Comparison of ENCODE assay signal across 1 cellular context in genomic region chr2:118834901-118835738, GRCh38.
TF ChIP-seq lines count a peak whose summit lies in the region.

No MANE protein-coding gene starts in this region.

TF ChIP-seq in SK-N-SH treated with all-trans-retinoic acid at 6 μM for 48 hours, 23 proteins besides CTCF, POLR2A, EP300 and RAD21 (continued from another document):
- TF ChIP-seq CREB5 (CRISPR knock-in tag; IDR thresholded peaks at IDR 0.05; ENCODE audit: low read depth), result no peak
- no peak for TF ChIP-seq ZNF565 (CRISPR knock-in tag; conservative IDR thresholded peaks at IDR 0.05; ENCODE audit: low read depth)
- no peak for TF ChIP-seq PPARA (CRISPR knock-in tag; IDR thresholded peaks at IDR 0.05; ENCODE audit: borderline replicate concordance)
- TF ChIP-seq ZC3H10 (CRISPR knock-in tag; IDR thresholded peaks at IDR 0.05), result no peak
- no peak for TF ChIP-seq GLIS3 (CRISPR knock-in tag; IDR thresholded peaks at IDR 0.05)
- no peak for TF ChIP-seq ISL1 (CRISPR knock-in tag; IDR thresholded peaks at IDR 0.05)
